ENCODE assay signal across 8 cellular contexts in the genomic region with DNA sequence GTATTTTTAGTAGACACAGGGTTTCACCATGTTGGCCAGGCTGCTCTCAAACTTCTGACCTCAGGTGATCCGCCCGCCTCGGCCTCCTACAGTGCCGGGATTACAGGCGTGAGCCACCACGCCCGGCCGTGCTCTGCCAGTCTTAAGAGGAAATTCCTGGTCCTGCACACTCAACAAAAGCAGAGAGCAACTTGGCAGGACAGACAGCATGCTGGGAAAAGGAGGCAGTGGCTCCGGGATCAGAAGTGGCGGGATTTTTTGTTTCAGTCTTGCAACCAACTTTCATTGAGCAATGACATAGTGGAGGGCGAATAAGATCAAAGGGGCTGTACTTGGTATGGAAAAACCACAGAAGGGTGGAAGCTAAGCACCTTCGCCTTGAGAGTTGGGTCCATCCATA. TPM values are rescaled to one million over a fixed set of nuclear protein-coding genes. Genes with fewer than 3 reads are reported as not detected.
DNase-seq lines count a peak whose midpoint lies in the region; ATAC-seq and TF ChIP-seq lines count a peak whose summit lies in the region.

No MANE protein-coding gene starts in this region.

- H3K4me3 Mint-ChIP-seq in dendritic cell treated with granulocyte-macrophage colony-stimulating factor and Interleukin-4, amounts not matched to agents 40 ng/mL and 50 ng/mL, for 4 days = peak overlapping the region; percentile 49
- H3K4me3 Mint-ChIP-seq in naive thymus-derived CD4-positive, alpha-beta T cell = peak overlapping the region; percentile 29 to 88 (median 76)

- CTCF ChIA-PET in naive thymus-derived CD4-positive, alpha-beta T cell (lab: Charles Lee) = interaction anchor here (0.6 to 1.5 kb wide), 2 partner anchors 18 to 33 kb away, joined by 3 to 5 read pairs; no protein-coding TSS in a partner anchor

- no peak overlapping the region for H3K27ac ChIP-seq in naive thymus-derived CD4-positive, alpha-beta T cell (ENCODE audit: low read depth, low read length)

- no peaks in the 10 kb centered on the region for H3K36me3 ChIP-seq in naive thymus-derived CD4-positive, alpha-beta T cell (ENCODE audit: control insufficient read depth in 2 of 3, insufficient read depth in 3 of 3, low read length in 3 of 3)

- H3K9me3 ChIP-seq in naive thymus-derived CD4-positive, alpha-beta T cell (ENCODE audit: control insufficient read depth in 2 of 3, low read length in 3 of 3) = no peaks in the 10 kb centered on the region

- POLR2A ChIA-PET in naive thymus-derived CD4-positive, alpha-beta T cell (lab: Charles Lee) = interaction anchor here (0.6 to 11.7 kb wide), 5 partner anchors 11 to 65 kb away, joined by 4 to 188 read pairs (median 4); partner anchors contain the start of gene TCP11L2

- peak overlapping the region; percentile 65 for H3K4me3 ChIP-seq in AG09309 (ENCODE audit: control insufficient read depth, low read depth, low read length)
- H3K4me3 ChIP-seq in naive thymus-derived CD4-positive, alpha-beta T cell (ENCODE audit: low read length) = no peak overlapping the region

- no peaks in the 10 kb centered on the region for H3K36me3 Mint-ChIP-seq in dendritic cell treated with granulocyte-macrophage colony-stimulating factor and Interleukin-4, amounts not matched to agents 40 ng/mL and 50 ng/mL, for 4 days (ENCODE audit: low read depth)
- H3K36me3 Mint-ChIP-seq in naive thymus-derived CD4-positive, alpha-beta T cell = peaks cover 0 to 5% (median 3%) of the 10 kb centered on the region in 5 donors

- H3K27me3 Mint-ChIP-seq in dendritic cell treated with granulocyte-macrophage colony-stimulating factor and Interleukin-4, amounts not matched to agents 40 ng/mL and 50 ng/mL, for 4 days = peaks cover 4% of the 10 kb centered on the region
- peaks cover 0 to 19% (median 0%) of the 10 kb centered on the region in 5 donors for H3K27me3 Mint-ChIP-seq in naive thymus-derived CD4-positive, alpha-beta T cell

- ATAC-seq in naive thymus-derived CD4-positive, alpha-beta T cell = no peak
- ATAC-seq in GM18519 (IDR thresholded peaks at IDR 0.05; ENCODE audit: low FRiP score, unreplicated experiment) = no peak

- no peak for DNase-seq in AG09309 (ENCODE audit: low read depth)
- peak; percentile 85 for DNase-seq in HT1080 (ENCODE audit: low read depth)
- DNase-seq in naive thymus-derived CD4-positive, alpha-beta T cell = no peak
- DNase-seq in NCI-H1092 treated with DMSO at 0.1 percent for 48 hours (lab: John Stamatoyannopoulos, UW) = no peak
- no peak for DNase-seq in activated effector memory CD4-positive, alpha-beta T cell treated with Interleukin-2 at 50 U/mL for 16 hours
- DNase-seq in NCI-H524 treated with DMSO at 0.1 percent for 48 hours (lab: John Stamatoyannopoulos, UW) = no peak

- intact Hi-C loops in dendritic cell treated with granulocyte-macrophage colony-stimulating factor and Interleukin-4, amounts not matched to agents 40 ng/mL and 50 ng/mL, for 4 days (cut with micrococcal nuclease) = no loop called here
- intact Hi-C loops in naive thymus-derived CD4-positive, alpha-beta T cell (cut with micrococcal nuclease) = loop anchor here (5.0 to 10.0 kb wide), 4 partner anchors 112 to 1011 kb away; partner anchors contain the start of genes CRY1 (in 2 of the 2), APPL2 (in 1 of the 2), C12orf75 (in 1 of the 2) and POLR3B (in 1 of the 2)

- TF ChIP-seq CTCF in AG09309 (IDR thresholded peaks at IDR 0.05; ENCODE audit: control insufficient read depth, insufficient read depth, low read depth, low read length, missing control alignments) = no peak

- H3K27ac Mint-ChIP-seq in dendritic cell treated with granulocyte-macrophage colony-stimulating factor and Interleukin-4, amounts not matched to agents 40 ng/mL and 50 ng/mL, for 4 days = peak overlapping the region; percentile 66
- H3K27ac Mint-ChIP-seq in naive thymus-derived CD4-positive, alpha-beta T cell = peak overlapping the region in 3 of 9 donors; percentile 33 to 86 (median 67)

- no peaks in the 10 kb centered on the region for H3K27me3 ChIP-seq in naive thymus-derived CD4-positive, alpha-beta T cell (ENCODE audit: control insufficient read depth in 2 of 2, insufficient read depth in 2 of 2, low read length in 2 of 2)

- no peaks in the 10 kb centered on the region for H3K9me3 Mint-ChIP-seq in dendritic cell treated with granulocyte-macrophage colony-stimulating factor and Interleukin-4, amounts not matched to agents 40 ng/mL and 50 ng/mL, for 4 days
- no peaks in the 10 kb centered on the region for H3K9me3 Mint-ChIP-seq in naive thymus-derived CD4-positive, alpha-beta T cell

- peaks cover 17 to 22% of the 10 kb centered on the region in 2 donors for H3K4me1 ChIP-seq in naive thymus-derived CD4-positive, alpha-beta T cell (ENCODE audit: control insufficient read depth in 2 of 2, insufficient read depth in 2 of 2, low read length in 2 of 2)

- H3K4me1 Mint-ChIP-seq in dendritic cell treated with granulocyte-macrophage colony-stimulating factor and Interleukin-4, amounts not matched to agents 40 ng/mL and 50 ng/mL, for 4 days (ENCODE audit: low read depth) = peaks cover 43% of the 10 kb centered on the region
- peaks cover 13 to 37% (median 31%) of the 10 kb centered on the region in 7 donors for H3K4me1 Mint-ChIP-seq in naive thymus-derived CD4-positive, alpha-beta T cell

RNA-seq across cellular contexts. Expression of gene CKAP4, which starts 2.1 kb away (rescaled TPM):
- 66.0 and 83.0 TPM in 2 replicates for total RNA-seq in HT1080 (2014; rRNA removed; shearing (Covaris generic))
- 184 and 209 TPM in 2 replicates for polyA plus RNA-seq in HT1080 (2015; cell fraction: cytosol; rRNA removed)
- polyA plus RNA-seq in HT1080 (2015; cell fraction: nucleus; rRNA removed) = 294 and 296 TPM in 2 replicates
- total RNA-seq in naive thymus-derived CD4-positive, alpha-beta T cell = 10 to 100 TPM in 4 of 5 experiments, 1 to 10 TPM in 1; 4.3 to 27.2 (median 13.0) TPM
- 1 to 10 TPM; 7.1 to 7.6 TPM for polyA plus RNA-seq in naive thymus-derived CD4-positive, alpha-beta T cell

RNA-seq across cellular contexts. Expression of gene TCP11L2, which starts 56.8 kb away (rescaled TPM):
- 1.7 and 2.0 TPM in 2 replicates for total RNA-seq in HT1080 (2014; rRNA removed; shearing (Covaris generic))
- polyA plus RNA-seq in HT1080 (2015; cell fraction: cytosol; rRNA removed) = 6.5 and 8.7 TPM in 2 replicates
- 25.6 and 35.8 TPM in 2 replicates for polyA plus RNA-seq in HT1080 (2015; cell fraction: nucleus; rRNA removed)
- total RNA-seq in naive thymus-derived CD4-positive, alpha-beta T cell = 100 to 1,000 TPM in 4 of 5 experiments, 10 to 100 TPM in 1; 26.9 to 258 (median 134) TPM
- 10 to 100 TPM; 43.2 to 46.3 TPM for polyA plus RNA-seq in naive thymus-derived CD4-positive, alpha-beta T cell
